In the genomic region with DNA sequence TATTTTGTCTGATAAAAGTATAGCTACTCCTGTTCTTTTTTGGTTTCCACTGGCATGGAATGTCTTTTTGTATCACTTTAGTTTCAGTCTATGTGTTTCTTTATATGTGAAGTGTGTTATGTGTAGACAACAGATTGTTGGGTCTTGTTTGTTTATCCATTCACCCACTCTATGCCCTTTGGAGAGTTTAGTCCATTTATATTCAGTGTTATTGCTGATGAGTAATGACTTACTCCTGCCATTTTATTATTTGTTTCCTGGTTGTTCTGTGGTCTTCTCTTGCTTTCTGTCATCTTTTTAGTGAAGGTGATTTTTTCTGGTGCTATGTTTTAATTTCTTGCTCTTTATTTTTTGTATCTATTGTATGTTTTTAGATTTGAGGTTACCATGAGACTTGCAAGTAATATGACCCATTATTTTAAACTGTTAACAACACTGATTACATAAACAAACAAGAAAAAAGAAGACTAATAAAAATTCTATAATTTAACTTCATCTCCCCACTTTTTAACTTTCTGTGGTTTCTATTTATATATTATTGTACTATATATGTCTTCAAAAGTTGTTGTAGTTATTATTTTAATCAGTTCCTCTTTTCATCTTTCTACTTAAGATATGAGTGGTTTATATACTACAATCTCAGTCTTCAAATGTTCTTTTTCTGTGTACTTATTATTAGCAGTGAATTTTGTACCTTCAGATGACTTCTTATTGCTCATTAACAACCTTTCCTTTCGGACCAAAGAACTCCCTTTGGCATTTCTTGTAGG, we compare ENCODE assay signal across 13 cellular contexts.
DNase-seq lines count a peak whose midpoint lies in the region; ATAC-seq and TF ChIP-seq lines count a peak whose summit lies in the region.
"Had no signal": no experiment of that assay in that cellular context is flagged by ENCODE, and none has a peak within 500 bp of the region (broad histone marks: within the 10 kb centered on the region; RNA-seq: fewer than 3 reads in every experiment).

No MANE protein-coding gene starts in this region.

- ATAC-seq in GM18861 (IDR thresholded peaks at IDR 0.05; ENCODE audit: unreplicated experiment) (peak; percentile 68), GM21576 (IDR thresholded peaks at IDR 0.05; ENCODE audit: unreplicated experiment) (peak; percentile 51), HG03175 (IDR thresholded peaks at IDR 0.05; ENCODE audit: unreplicated experiment) (peak; percentile 75)
- ATAC-seq: T-cell had no signal

- DNase-seq in renal cortical epithelial cell (ENCODE audit: low read depth) (peak; percentile 37), Peyer's patch (no peak)
- no peak for DNase-seq in effector memory CD4-positive, alpha-beta T cell
- DNase-seq in activated CD4-positive, CD25-positive, alpha-beta regulatory T cell (lab: John Stamatoyannopoulos, UW), result no peak
- DNase-seq: activated CD4-positive, alpha-beta T cell treated with anti-CD3 and anti-CD28 coated beads for 1 hour; islet precursor cell; PC-9; T-cell had no signal

- TF ChIP-seq POLR2A in Peyer's patch (IDR thresholded peaks at IDR 0.05), result no peak

- H3K4me1 ChIP-seq in effector memory CD4-positive, alpha-beta T cell (ENCODE audit: control insufficient read depth, insufficient read depth, low read length, poor library complexity, severe bottlenecking), result no peaks in the 10 kb centered on the region
- no peaks in the 10 kb centered on the region for H3K4me1 ChIP-seq in Peyer's patch

- no peak overlapping the region for H3K4me3 ChIP-seq in effector memory CD4-positive, alpha-beta T cell (ENCODE audit: insufficient read depth, low read depth, low read length, poor library complexity, severe bottlenecking)
- H3K4me3 ChIP-seq in Peyer's patch, result no peak overlapping the region
- H3K4me3 ChIP-seq: PC-9, smooth muscle cell had no signal

- no peak for TF ChIP-seq CTCF in Peyer's patch (IDR thresholded peaks at IDR 0.05)

- H3K27me3 ChIP-seq in effector memory CD4-positive, alpha-beta T cell (replicated peaks; ENCODE audit: control insufficient read depth, insufficient read depth, low read length, poor library complexity, severe bottlenecking), result no peaks in the 10 kb centered on the region
- no peaks in the 10 kb centered on the region for H3K27me3 ChIP-seq in Peyer's patch

- no peak overlapping the region for H3K27ac ChIP-seq in effector memory CD4-positive, alpha-beta T cell (ENCODE audit: insufficient read depth, low read length, poor library complexity, severe bottlenecking)
- H3K27ac ChIP-seq in Peyer's patch, result no peak overlapping the region
- H3K27ac ChIP-seq: C4-2B, PC-9 had no signal

- H3K9me3 ChIP-seq in effector memory CD4-positive, alpha-beta T cell (ENCODE audit: control insufficient read depth, low read length), result no peaks in the 10 kb centered on the region
- H3K9me3 ChIP-seq in Peyer's patch, result no peaks in the 10 kb centered on the region

- H3K36me3 ChIP-seq in effector memory CD4-positive, alpha-beta T cell (ENCODE audit: control insufficient read depth, insufficient read depth, low read length), result no peaks in the 10 kb centered on the region
- no peaks in the 10 kb centered on the region for H3K36me3 ChIP-seq in Peyer's patch
